In genomic region chr6:87431263-87431662, GRCh38 we compare ENCODE assay signal across 14 cellular contexts. TPM values are rescaled to one million over a fixed set of nuclear protein-coding genes. Genes with fewer than 3 reads are reported as not detected.
"Had no signal": no experiment of that assay in that cellular context is flagged by ENCODE, and none has a peak within 500 bp of the region (broad histone marks: within the 10 kb centered on the region; RNA-seq: fewer than 3 reads in every experiment).

No MANE protein-coding gene starts in this region.

- H3K4me3 ChIP-seq: colonic mucosa, right atrium auricular region, tibial artery, uterus had no signal

- DNase-seq: activated CD4-positive, CD25-positive, alpha-beta regulatory T cell treated with anti-CD3 and anti-CD28 coated beads, Interleukin-2, amount 50 U/mL, for 72 hours; activated naive CD4-positive, alpha-beta T cell treated with anti-CD3 and anti-CD28 coated beads for 36 hours; caudate nucleus; colonic mucosa; head of caudate nucleus; nucleus accumbens; small intestine; stimulated activated CD4-positive, alpha-beta T cell treated with anti-CD3 and anti-CD28 coated beads, Interleukin-4, amount 100 ng/mL, for 24 hours; stimulated activated naive CD4-positive, alpha-beta T cell; tibial artery; uterus had no signal

- H3K27ac ChIP-seq: colonic mucosa, right atrium auricular region, tibial artery, uterus had no signal

- H3K27me3 ChIP-seq: colonic mucosa, right atrium auricular region, tibial artery, uterus had no signal

- ATAC-seq: esophagus mucosa had no signal

- H3K36me3 ChIP-seq: colonic mucosa, right atrium auricular region, tibial artery, uterus had no signal

- H3K9me3 ChIP-seq: colonic mucosa, right atrium auricular region, tibial artery, uterus had no signal

RNA-seq across cellular contexts. Expression of gene CFAP206, which starts 23.5 kb away (rescaled TPM):
- total RNA-seq: activated naive CD4-positive, alpha-beta T cell treated with anti-CD3 and anti-CD28 coated beads for 36 hours; activated T-helper 2 cell treated with anti-CD3 and anti-CD28 coated beads, Interferon-gamma antibody, Interleukin-2, Interleukin-4, amounts not matched to agents 10 μg/mL and 5 μg/mL and 100 μg/mL, durations not matched to agents 14 hours and 24 hours and 36 hours had no signal
